In genomic region chr1:62529227-62529626, GRCh38 we compare ENCODE assay signal across 30 cellular contexts.
"Had no signal": no experiment of that assay in that cellular context is flagged by ENCODE, and none has a peak within 500 bp of the region (broad histone marks: within the 10 kb centered on the region; RNA-seq: fewer than 3 reads in every experiment).

No MANE protein-coding gene starts in this region.

- H3K9me3 ChIP-seq: ascending aorta, breast epithelium, colonic mucosa, esophagus squamous epithelium, gastroesophageal sphincter had no signal

- FAIRE-seq: endothelial cell of umbilical vein had no signal

- H3K36me3 ChIP-seq: breast epithelium, cardiac muscle cell, colonic mucosa had no signal

- H3K27ac Mint-ChIP-seq: activated CD4-positive, alpha-beta memory T cell treated with anti-CD3 and anti-CD28 coated beads, Interleukin-2, amount 10 ng/mL, durations not matched to agents 7 days and 5 days; activated CD4-positive, alpha-beta T cell treated with anti-CD3 and anti-CD28 coated beads, Interleukin-2, amount 10 ng/mL, durations not matched to agents 7 days and 5 days; activated naive CD4-positive, alpha-beta T cell treated with anti-CD3 and anti-CD28 coated beads, Interleukin-2, amount 10 ng/mL, durations not matched to agents 7 days and 5 days; activated naive CD4-positive, alpha-beta T cell treated with anti-CD3 and anti-CD28 coated beads, Interleukin-2, amount 50 U/mL, for 72 hours; activated naive CD8-positive, alpha-beta T cell treated with anti-CD3 and anti-CD28 coated beads, Interleukin-2, amount 10 ng/mL, durations not matched to agents 7 days and 5 days; activated T-cell treated with anti-CD3 and anti-CD28 coated beads, Interleukin-2, amount 50 U/mL, for 24 hours; activated T-cell treated with anti-CD3 and anti-CD28 coated beads, Interleukin-2, amount 50 U/mL, for 72 hours; T-cell; T-helper 1 cell treated with Interleukin-12 subunit alpha and Interleukin-12 subunit beta and Interleukin-4 antibody, amounts not matched to agents 30 μg/mL and 1 μg/mL, for 36 hours had no signal

- H3K4me1 Mint-ChIP-seq: activated CD4-positive, alpha-beta memory T cell treated with anti-CD3 and anti-CD28 coated beads, Interleukin-2, amount 10 ng/mL, durations not matched to agents 7 days and 5 days; activated CD4-positive, alpha-beta T cell treated with anti-CD3 and anti-CD28 coated beads, Interleukin-2, amount 10 ng/mL, durations not matched to agents 7 days and 5 days; activated naive CD4-positive, alpha-beta T cell treated with anti-CD3 and anti-CD28 coated beads, Interleukin-2, amount 10 ng/mL, durations not matched to agents 7 days and 5 days; activated naive CD8-positive, alpha-beta T cell treated with anti-CD3 and anti-CD28 coated beads, Interleukin-2, amount 10 ng/mL, durations not matched to agents 7 days and 5 days; brain; T-cell had no signal

- ATAC-seq: activated naive CD4-positive, alpha-beta T cell treated with anti-CD3 and anti-CD28 coated beads, Interleukin-2, amount 50 U/mL, for 72 hours; activated T-cell treated with anti-CD3 and anti-CD28 coated beads, Interleukin-2, amount 50 U/mL, for 72 hours; gastroesophageal sphincter; T-cell had no signal

- DNase-seq: activated CD4-positive, alpha-beta memory T cell treated with anti-CD3 and anti-CD28 coated beads, Interleukin-2, amount 10 ng/mL, durations not matched to agents 7 days and 5 days; activated CD4-positive, alpha-beta T cell treated with anti-CD3 and anti-CD28 coated beads for 1 hour; activated CD4-positive, alpha-beta T cell treated with anti-CD3 and anti-CD28 coated beads for 4 hours; activated CD4-positive, alpha-beta T cell treated with anti-CD3 and anti-CD28 coated beads, Interleukin-2, amount 10 ng/mL, durations not matched to agents 7 days and 5 days; activated CD4-positive, alpha-beta T cell treated with anti-CD3 and anti-CD28 coated beads, Interleukin-2, amount 50 U/mL, for 4 hours; activated CD8-positive, alpha-beta memory T cell treated with anti-CD3 and anti-CD28 coated beads, Interleukin-2, amount 50 U/mL, for 48 hours; activated gamma-delta T cell; activated naive CD4-positive, alpha-beta T cell; activated naive CD4-positive, alpha-beta T cell treated with anti-CD3 and anti-CD28 coated beads, Interleukin-2, amount 10 ng/mL, durations not matched to agents 7 days and 5 days; activated naive CD8-positive, alpha-beta T cell treated with anti-CD3 and anti-CD28 coated beads, Interleukin-2, amount 10 ng/mL, durations not matched to agents 7 days and 5 days; activated T-cell treated with anti-CD3 and anti-CD28 coated beads for 4 hours; activated T-cell treated with anti-CD3 and anti-CD28 coated beads, Interleukin-2, amount 50 U/mL, for 24 hours; activated T-cell treated with anti-CD3 and anti-CD28 coated beads, Interleukin-2, amount 50 U/mL, for 72 hours; central memory CD4-positive, alpha-beta T cell; cerebellar nuclear complex; colonic mucosa; effector CD8-positive, alpha-beta T cell; esophagus squamous epithelium; foreskin melanocyte; T-cell; T-helper 9 cell had no signal

- H3K4me3 ChIP-seq: ascending aorta, breast epithelium, cardiac muscle cell, colonic mucosa, esophagus squamous epithelium, gastroesophageal sphincter had no signal

- H3K27ac ChIP-seq: ascending aorta, breast epithelium, colonic mucosa, epithelial cell of prostate, esophagus squamous epithelium, gastroesophageal sphincter had no signal

- H3K27me3 ChIP-seq: ascending aorta, breast epithelium, cardiac muscle cell, colonic mucosa, esophagus squamous epithelium, gastroesophageal sphincter had no signal

- H3K9me3 Mint-ChIP-seq: activated CD4-positive, alpha-beta memory T cell treated with anti-CD3 and anti-CD28 coated beads, Interleukin-2, amount 10 ng/mL, durations not matched to agents 7 days and 5 days; activated CD4-positive, alpha-beta T cell treated with anti-CD3 and anti-CD28 coated beads, Interleukin-2, amount 10 ng/mL, durations not matched to agents 7 days and 5 days; activated naive CD4-positive, alpha-beta T cell treated with anti-CD3 and anti-CD28 coated beads, Interleukin-2, amount 10 ng/mL, durations not matched to agents 7 days and 5 days; activated naive CD4-positive, alpha-beta T cell treated with anti-CD3 and anti-CD28 coated beads, Interleukin-2, amount 50 U/mL, for 72 hours; activated naive CD8-positive, alpha-beta T cell treated with anti-CD3 and anti-CD28 coated beads, Interleukin-2, amount 10 ng/mL, durations not matched to agents 7 days and 5 days; activated T-cell treated with anti-CD3 and anti-CD28 coated beads, Interleukin-2, amount 50 U/mL, for 24 hours; activated T-cell treated with anti-CD3 and anti-CD28 coated beads, Interleukin-2, amount 50 U/mL, for 72 hours; brain; T-cell; T-helper 1 cell treated with Interleukin-12 subunit alpha and Interleukin-12 subunit beta and Interleukin-4 antibody, amounts not matched to agents 30 μg/mL and 1 μg/mL, for 36 hours had no signal

- H3K36me3 Mint-ChIP-seq: activated naive CD4-positive, alpha-beta T cell treated with anti-CD3 and anti-CD28 coated beads, Interleukin-2, amount 10 ng/mL, durations not matched to agents 7 days and 5 days; activated naive CD4-positive, alpha-beta T cell treated with anti-CD3 and anti-CD28 coated beads, Interleukin-2, amount 50 U/mL, for 72 hours; activated naive CD8-positive, alpha-beta T cell treated with anti-CD3 and anti-CD28 coated beads, Interleukin-2, amount 10 ng/mL, durations not matched to agents 7 days and 5 days had no signal

- H3K4me3 Mint-ChIP-seq: activated CD4-positive, alpha-beta memory T cell treated with anti-CD3 and anti-CD28 coated beads, Interleukin-2, amount 10 ng/mL, durations not matched to agents 7 days and 5 days; activated CD4-positive, alpha-beta T cell treated with anti-CD3 and anti-CD28 coated beads, Interleukin-2, amount 10 ng/mL, durations not matched to agents 7 days and 5 days; activated naive CD4-positive, alpha-beta T cell treated with anti-CD3 and anti-CD28 coated beads, Interleukin-2, amount 10 ng/mL, durations not matched to agents 7 days and 5 days; activated naive CD8-positive, alpha-beta T cell treated with anti-CD3 and anti-CD28 coated beads, Interleukin-2, amount 10 ng/mL, durations not matched to agents 7 days and 5 days; activated T-cell treated with anti-CD3 and anti-CD28 coated beads, Interleukin-2, amount 50 U/mL, for 24 hours; activated T-cell treated with anti-CD3 and anti-CD28 coated beads, Interleukin-2, amount 50 U/mL, for 72 hours; brain; T-cell; T-helper 1 cell treated with Interleukin-12 subunit alpha and Interleukin-12 subunit beta and Interleukin-4 antibody, amounts not matched to agents 30 μg/mL and 1 μg/mL, for 36 hours had no signal

- H3K4me1 ChIP-seq: breast epithelium, colonic mucosa, esophagus squamous epithelium had no signal
